26 cellular contexts compared by ENCODE assay signal in the genomic region with DNA sequence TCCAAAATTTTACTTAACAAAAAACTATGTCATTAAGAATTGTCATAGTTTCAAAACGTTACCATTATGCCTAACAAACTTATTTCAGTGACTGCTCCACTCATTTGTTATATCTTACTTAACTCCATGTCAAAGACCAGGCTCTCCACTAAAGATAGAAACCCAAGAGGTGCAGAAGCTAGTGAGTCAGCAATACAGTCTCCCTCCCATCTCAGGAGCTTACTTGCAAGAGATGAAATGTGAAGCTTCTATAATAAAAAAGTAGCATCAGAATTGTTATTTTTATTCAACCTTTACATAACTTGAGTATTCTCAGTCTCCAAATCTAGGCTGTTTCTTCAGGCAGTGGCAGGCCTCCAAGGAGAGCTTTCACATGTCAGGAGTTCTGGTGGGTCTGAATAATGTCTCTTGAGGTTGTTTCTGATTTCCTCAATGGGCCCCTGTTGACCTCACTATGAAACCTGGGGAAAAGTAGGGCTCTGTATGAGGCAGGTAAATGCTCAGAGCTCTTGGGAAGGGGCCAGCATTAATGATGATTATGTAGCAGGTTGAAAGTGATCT.
DNase-seq lines count a peak whose midpoint lies in the region; ATAC-seq and TF ChIP-seq lines count a peak whose summit lies in the region.
"Had no signal": no experiment of that assay in that cellular context is flagged by ENCODE, and none has a peak within 500 bp of the region (broad histone marks: within the 10 kb centered on the region; RNA-seq: fewer than 3 reads in every experiment).

No MANE protein-coding gene starts in this region.

- H3K27ac ChIP-seq in right atrium auricular region (peak overlapping the region in 1 of 2 donors; percentile 44), hepatocyte (peak overlapping the region; percentile 60), transverse colon (peak overlapping the region; percentile 64 to 74 (median 70))
- H3K27ac ChIP-seq: BLaER1, prostate gland, vagina had no signal

- peak overlapping the region; percentile 63 for H3K4me2 ChIP-seq in hepatocyte
- H3K4me2 ChIP-seq: BLaER1 had no signal

- no peak for DNase-seq in Right ventricle myocardium superior
- no peak for DNase-seq in right atrium auricular region (ENCODE audit: low spot score)
- no peak for DNase-seq in hepatocyte (ENCODE audit: low spot score)
- peak; percentile 10 for DNase-seq in pons (ENCODE audit: low spot score)
- no peak for DNase-seq in transverse colon
- DNase-seq in activated naive CD4-positive, alpha-beta T cell treated with Interleukin-2 at 50 U/mL for 16 hours: no peak
- no peak for DNase-seq in cerebellum (ENCODE audit: low spot score)
- no peak for DNase-seq in activated effector memory CD4-positive, alpha-beta T cell treated with Interleukin-2 at 50 U/mL for 16 hours
- DNase-seq: 8988T; activated CD4-positive, alpha-beta T cell treated with anti-CD3 and anti-CD28 coated beads, Interleukin-2, amount 50 U/mL, for 4 hours; activated naive CD4-positive, alpha-beta T cell treated with anti-CD3 and anti-CD28 coated beads, Interleukin-2, amount 10 ng/mL, durations not matched to agents 7 days and 5 days; activated T-cell treated with anti-CD3 and anti-CD28 coated beads, Interleukin-2, amount 50 U/mL, for 1 hour; endodermal cell; HCEC 1CT; islet precursor cell; Kasumi-1; mammary epithelial cell; natural killer cell; NCI-H1048; NCI-H2029; PC-3; stimulated activated CD4-positive, alpha-beta T cell treated with anti-CD3 and anti-CD28 coated beads, Interleukin-15, amount 100 ng/mL, for 24 hours; T-helper 17 cell had no signal

- 73% methylated on average over 1 of the region's 1 CpG for WGBS in hepatocyte (ENCODE audit: low lambda C conversion rate, missing lambda C conversion rate)
- WGBS in transverse colon (ENCODE audit: low coverage in 1 of 2), 2 donors: 35 to 57% methylated on average over 1 of the region's 1 CpG

- no peaks in the 10 kb centered on the region for H3K79me2 ChIP-seq in hepatocyte

- no peaks in the 10 kb centered on the region for H4K20me1 ChIP-seq in hepatocyte (ENCODE audit: insufficient read depth, poor library complexity, severe bottlenecking)
- H4K20me1 ChIP-seq: BLaER1 had no signal

- no peak overlapping the region for H2AFZ ChIP-seq in hepatocyte

- in situ Hi-C loops in transverse colon (cut with MboI; ENCODE audit: low pct_ligation_motif_present in 1 of 4, low pct_unique_long_range_greater_than_20kb in 1 of 4, low sequenced_read_pairs in 3 of 4): no loop called here

- no peaks in the 10 kb centered on the region for H3K9me3 ChIP-seq in right atrium auricular region
- no peaks in the 10 kb centered on the region for H3K9me3 ChIP-seq in hepatocyte (ENCODE audit: low read depth)
- no peaks in the 10 kb centered on the region for H3K9me3 ChIP-seq in transverse colon
- H3K9me3 ChIP-seq: BLaER1, prostate gland, vagina had no signal

- H3K4me1 ChIP-seq in right atrium auricular region: peaks cover 0 to 21% of the 10 kb centered on the region in 2 donors
- peaks cover 28% of the 10 kb centered on the region for H3K4me1 ChIP-seq in hepatocyte (ENCODE audit: insufficient read depth)
- H3K4me1 ChIP-seq in transverse colon: peaks cover 4 to 36% (median 20%) of the 10 kb centered on the region in 4 donors
- H3K4me1 ChIP-seq: BLaER1, prostate gland had no signal

- H3K4me3 ChIP-seq in right atrium auricular region (no peak overlapping the region), hepatocyte (no peak overlapping the region), transverse colon (no peak overlapping the region)
- H3K4me3 ChIP-seq: BLaER1, prostate gland, vagina had no signal

- no peaks in the 10 kb centered on the region for H3K27me3 ChIP-seq in right atrium auricular region
- H3K27me3 ChIP-seq in hepatocyte: no peaks in the 10 kb centered on the region
- no peaks in the 10 kb centered on the region for H3K27me3 ChIP-seq in transverse colon
- H3K27me3 ChIP-seq: BLaER1, vagina had no signal

- peak; percentile 63 for ATAC-seq in Right ventricle myocardium superior (ENCODE audit: poor library complexity)
- ATAC-seq: natural killer cell, PC-3, T-helper 17 cell had no signal

- TF ChIP-seq CTCF in right atrium auricular region (IDR thresholded peaks at IDR 0.05) (no peak), hepatocyte (IDR thresholded peaks at IDR 0.05; ENCODE audit: poor library complexity) (no peak), transverse colon (IDR thresholded peaks at IDR 0.05) (no peak)

- no peak for TF ChIP-seq EP300 in transverse colon (IDR thresholded peaks at IDR 0.05; ENCODE audit: low read depth)

- intact Hi-C loops in Right ventricle myocardium superior (cut with DNase I): no loop called here
- intact Hi-C loops in transverse colon (cut with DNase I; ENCODE audit: low total_unique reads): no loop called here

- no peak for TF ChIP-seq POLR2A in transverse colon (IDR thresholded peaks at IDR 0.05)

- H3K9me2 ChIP-seq in hepatocyte (replicated peaks; ENCODE audit: insufficient read depth): no peaks in the 10 kb centered on the region

- H3K36me3 ChIP-seq in right atrium auricular region: no peaks in the 10 kb centered on the region
- H3K36me3 ChIP-seq in hepatocyte (replicated peaks; ENCODE audit: insufficient read depth, low read depth): no peaks in the 10 kb centered on the region
- H3K36me3 ChIP-seq in transverse colon: no peaks in the 10 kb centered on the region
- H3K36me3 ChIP-seq: BLaER1, prostate gland, vagina had no signal
